8 cellular contexts compared by ENCODE assay signal in the genomic region with DNA sequence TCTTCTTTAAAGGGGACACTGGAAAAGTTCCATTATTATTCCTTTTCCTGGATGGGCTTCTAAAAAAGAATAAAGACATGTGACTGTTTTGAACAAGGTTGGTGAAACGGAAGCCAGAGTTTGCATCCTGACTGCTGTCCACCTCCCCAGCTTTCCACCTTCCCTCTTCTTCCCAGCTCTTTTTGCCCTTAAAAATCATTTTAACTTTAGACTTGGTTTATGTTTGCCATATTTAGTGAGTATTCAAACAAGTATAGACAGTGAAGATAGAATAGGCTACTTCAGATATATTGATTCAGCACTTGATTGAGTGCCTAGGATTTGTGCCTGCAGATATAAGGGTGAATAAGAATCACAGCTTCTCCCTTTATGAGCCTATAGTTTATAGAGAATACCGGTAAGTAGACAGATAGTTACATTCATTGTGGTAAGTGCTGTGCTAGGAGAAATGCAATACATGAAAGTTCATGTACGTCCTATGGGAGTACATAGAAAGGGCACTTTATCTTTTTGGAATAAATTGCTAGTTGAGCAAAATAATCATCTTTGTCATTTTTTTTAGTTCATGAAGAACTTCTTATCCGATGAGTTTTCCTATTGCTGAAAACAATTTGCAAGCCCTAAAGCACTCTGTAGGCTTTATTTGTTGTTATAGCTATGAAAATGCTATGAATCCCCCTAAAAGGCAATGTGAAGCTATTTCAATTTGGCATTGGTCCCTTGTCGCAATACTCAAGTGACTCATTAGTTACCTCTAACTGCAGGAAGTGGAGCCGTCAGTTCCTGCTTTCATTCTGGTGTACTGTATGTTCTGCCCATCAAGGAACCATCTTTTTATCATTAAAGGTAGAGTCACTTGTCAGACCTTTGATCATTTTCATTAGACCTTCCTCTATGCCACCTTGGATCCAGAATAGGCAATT. TPM values are rescaled to one million over a fixed set of nuclear protein-coding genes. Genes with fewer than 3 reads are reported as not detected.
DNase-seq lines count a peak whose midpoint lies in the region; ATAC-seq, FAIRE-seq and TF ChIP-seq lines count a peak whose summit lies in the region.

No MANE protein-coding gene starts in this region.

- FAIRE-seq in GM12892 (lab: Jason Lieb, UNC) = peak; percentile 38

- H3K4me2 ChIP-seq in OCI-LY7 (ENCODE audit: low read length) = no peak overlapping the region

- no peaks in the 10 kb centered on the region for H3K79me2 ChIP-seq in OCI-LY7 (ENCODE audit: insufficient read depth, low read depth, low read length)

- peak; percentile 75 for TF ChIP-seq CTCF in 22Rv1 (IDR thresholded peaks at IDR 0.05)
- TF ChIP-seq CTCF in OCI-LY7 (conservative IDR thresholded peaks at IDR 0.05; ENCODE audit: low read length) = peak; percentile 47; the same call in 1 of the 2 replicates
- no peak for TF ChIP-seq CTCF in choroid plexus epithelial cell (conservative IDR thresholded peaks at IDR 0.05; ENCODE audit: low read depth, low read length)

- WGBS in right cardiac atrium = 70% methylated on average over 6 of the region's 6 CpGs

- POLR2A ChIA-PET in OCI-LY7 (lab: Charles Lee) = interaction anchor here (0.6 to 2.6 kb wide), 7 partner anchors 9 to 314 kb away, joined by 3 to 13 read pairs (median 4); no protein-coding TSS in a partner anchor

- no peak overlapping the region for H2AFZ ChIP-seq in OCI-LY7 (ENCODE audit: low read length)

- no peak for ATAC-seq in HG02981 (IDR thresholded peaks at IDR 0.05; ENCODE audit: unreplicated experiment)
- ATAC-seq in right cardiac atrium = no peak
- ATAC-seq in HG02759 (IDR thresholded peaks at IDR 0.05; ENCODE audit: unreplicated experiment) = no peak

- DNase-seq in GM12892 (ENCODE audit: insufficient read length) (no peak), OCI-LY7 (ENCODE audit: low spot score) (no peak), choroid plexus epithelial cell (ENCODE audit: low read depth) (peak; percentile 46), MG63 (no peak), right cardiac atrium (no peak)

- H3K27me3 ChIP-seq in MG63 (no peaks in the 10 kb centered on the region), right cardiac atrium (ENCODE audit: control insufficient read depth, insufficient read depth) (no peaks in the 10 kb centered on the region)

- intact Hi-C loops in OCI-LY7 (cut with micrococcal nuclease; ENCODE audit: unreplicated experiment) = no loop called here
- intact Hi-C loops in right cardiac atrium (cut with DNase I) = no loop called here

- CTCF ChIA-PET in OCI-LY7 (lab: Charles Lee; ENCODE audit: unreplicated experiment) = interaction anchor here (1.0 kb wide), 1 partner anchor 158 kb away, joined by 3 read pairs; no protein-coding TSS in a partner anchor

- no peaks in the 10 kb centered on the region for H3K36me3 ChIP-seq in OCI-LY7 (ENCODE audit: insufficient read depth, low read length)
- no peaks in the 10 kb centered on the region for H3K36me3 ChIP-seq in MG63

- no peaks in the 10 kb centered on the region for H3K4me1 ChIP-seq in OCI-LY7 (ENCODE audit: insufficient read depth, low read length, poor library complexity, severe bottlenecking)
- H3K4me1 ChIP-seq in right cardiac atrium (ENCODE audit: control insufficient read depth, insufficient read depth, low read length) = peaks cover 1% of the 10 kb centered on the region

- H4K20me1 ChIP-seq in OCI-LY7 (ENCODE audit: insufficient read depth, low read length) = no peaks in the 10 kb centered on the region

- no peaks in the 10 kb centered on the region for H3K9me3 ChIP-seq in OCI-LY7 (ENCODE audit: low read length)
- H3K9me3 ChIP-seq in MG63 = no peaks in the 10 kb centered on the region
- no peaks in the 10 kb centered on the region for H3K9me3 ChIP-seq in right cardiac atrium (ENCODE audit: control insufficient read depth, low read length)

- no peaks in the 10 kb centered on the region for H3K9me2 ChIP-seq in OCI-LY7 (ENCODE audit: insufficient read depth, low read length)

- TF ChIP-seq POLR2A in GM12892 (IDR thresholded peaks at IDR 0.05; ENCODE audit: low read depth, low read length) = no peak

- BruUV-seq in OCI-LY7 (replicated peaks; lab: Mats Ljungman, UMichigan) = no TSS peak

- H3K27ac ChIP-seq in 22Rv1 = no peak overlapping the region
- no peak overlapping the region for H3K27ac ChIP-seq in OCI-LY7 (ENCODE audit: low read depth, low read length, poor library complexity, severe bottlenecking)
- no peak overlapping the region for H3K27ac ChIP-seq in right cardiac atrium (ENCODE audit: low read length)

- no peak overlapping the region for H3K4me3 ChIP-seq in OCI-LY7 (ENCODE audit: low read depth, low read length, poor library complexity, severe bottlenecking)
- H3K4me3 ChIP-seq in choroid plexus epithelial cell (ENCODE audit: low read depth, low read length) = no peak overlapping the region
- H3K4me3 ChIP-seq in MG63 = no peak overlapping the region
- H3K4me3 ChIP-seq in right cardiac atrium (ENCODE audit: low read length) = no peak overlapping the region

RNA-seq across cellular contexts. Expression of a gene that starts 57.2 kb away (rescaled TPM):
- 3.0 TPM for polyA plus RNA-seq in GM12892 (2012; ENCODE audit: missing spikeins)
- total RNA-seq in OCI-LY7 (2014; rRNA removed; shearing (Covaris generic)) = 1.3 and 2.1 TPM in 2 replicates
- total RNA-seq in OCI-LY7 (2022) = 4.2 and 4.3 TPM in 2 replicates
- total RNA-seq in MG63 (2014; rRNA removed; shearing (Covaris generic); ENCODE audit: low replicate concordance) = 1.3 and 2.3 TPM in 2 replicates
- 10 to 100 TPM in 3 of 4 donors, 1 to 10 TPM in 1; 9.5 to 16.7 (median 13.8) TPM for total RNA-seq in right cardiac atrium
- polyA plus RNA-seq in right cardiac atrium = 7.1 TPM
